Comparison of ENCODE assay signal across 1 cellular context in the genomic region with DNA sequence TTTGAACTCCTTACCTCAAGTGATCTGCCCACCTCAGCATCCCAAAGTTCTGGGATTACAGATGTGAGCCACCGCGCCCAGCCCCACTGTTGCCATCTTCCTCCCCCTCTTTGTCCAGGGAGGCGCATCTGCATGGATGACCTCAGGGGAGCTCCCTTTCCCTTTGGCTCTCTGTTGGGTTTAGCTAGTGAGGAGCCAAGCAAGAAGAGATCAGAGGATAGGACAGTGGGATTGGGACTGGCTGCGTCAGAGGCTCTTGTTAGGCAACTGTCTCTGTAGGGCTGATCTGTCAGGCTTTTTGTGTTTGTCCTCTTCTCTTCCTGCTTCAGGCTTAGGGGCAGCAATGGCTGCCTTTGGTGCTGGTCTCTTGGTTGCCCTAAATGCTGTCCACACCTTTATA.
TF ChIP-seq lines count a peak whose summit lies in the region.

No MANE protein-coding gene starts in this region.

TF ChIP-seq in K562, 482 proteins besides CTCF, POLR2A, EP300 and RAD21 (continued from another document):
- TF ChIP-seq CHD2 (IDR thresholded peaks at IDR 0.05; ENCODE audit: low read depth, low read length) (no peak), DACH1 (IDR thresholded peaks at IDR 0.05; ENCODE audit: partially characterized antibody) (no peak), LARP7 (IDR thresholded peaks at IDR 0.05) (no peak), SIRT6 (IDR thresholded peaks at IDR 0.05; ENCODE audit: low read depth, low read length) (no peak), BRCA1 (IDR thresholded peaks at IDR 0.05) (no peak), BRCA1 (CRISPR knock-in tag; IDR thresholded peaks at IDR 0.05) (no peak), STAG1 (CRISPR knock-in tag; IDR thresholded peaks at IDR 0.05; ENCODE audit: borderline replicate concordance) (no peak), HNRNPL (IDR thresholded peaks at IDR 0.05; ENCODE audit: low read depth, low read length) (no peak), CAMTA2 (CRISPR knock-in tag; conservative IDR thresholded peaks at IDR 0.05) (no peak), ZNF311 (CRISPR knock-in tag; IDR thresholded peaks at IDR 0.05) (no peak), POLR2AphosphoS2 (IDR thresholded peaks at IDR 0.05; ENCODE audit: low read length) (no peak), SMC3 (conservative IDR thresholded peaks at IDR 0.05; ENCODE audit: insufficient read depth, low read depth, low read length) (no peak), NCOR1 (IDR thresholded peaks at IDR 0.05) (no peak), TGIF2 (CRISPR knock-in tag; IDR thresholded peaks at IDR 0.05) (no peak), RUNX1 (IDR thresholded peaks at IDR 0.05; ENCODE audit: low read depth) (no peak), MYC (IDR thresholded peaks at IDR 0.05; ENCODE audit: low read depth, low read length) (no peak), MYC (CRISPR knock-in tag; IDR thresholded peaks at IDR 0.05; ENCODE audit: borderline replicate concordance, low read depth) (no peak), TBL1XR1 (IDR thresholded peaks at IDR 0.05; ENCODE audit: low read length in 2 of 2) (no peak)
- TF ChIP-seq, protein P1, sequence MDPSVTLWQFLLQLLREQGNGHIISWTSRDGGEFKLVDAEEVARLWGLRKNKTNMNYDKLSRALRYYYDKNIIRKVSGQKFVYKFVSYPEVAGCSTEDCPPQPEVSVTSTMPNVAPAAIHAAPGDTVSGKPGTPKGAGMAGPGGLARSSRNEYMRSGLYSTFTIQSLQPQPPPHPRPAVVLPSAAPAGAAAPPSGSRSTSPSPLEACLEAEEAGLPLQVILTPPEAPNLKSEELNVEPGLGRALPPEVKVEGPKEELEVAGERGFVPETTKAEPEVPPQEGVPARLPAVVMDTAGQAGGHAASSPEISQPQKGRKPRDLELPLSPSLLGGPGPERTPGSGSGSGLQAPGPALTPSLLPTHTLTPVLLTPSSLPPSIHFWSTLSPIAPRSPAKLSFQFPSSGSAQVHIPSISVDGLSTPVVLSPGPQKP (CRISPR knock-in tag; IDR thresholded peaks at IDR 0.05), result no peak
